39 cellular contexts compared by ENCODE assay signal in the genomic region with DNA sequence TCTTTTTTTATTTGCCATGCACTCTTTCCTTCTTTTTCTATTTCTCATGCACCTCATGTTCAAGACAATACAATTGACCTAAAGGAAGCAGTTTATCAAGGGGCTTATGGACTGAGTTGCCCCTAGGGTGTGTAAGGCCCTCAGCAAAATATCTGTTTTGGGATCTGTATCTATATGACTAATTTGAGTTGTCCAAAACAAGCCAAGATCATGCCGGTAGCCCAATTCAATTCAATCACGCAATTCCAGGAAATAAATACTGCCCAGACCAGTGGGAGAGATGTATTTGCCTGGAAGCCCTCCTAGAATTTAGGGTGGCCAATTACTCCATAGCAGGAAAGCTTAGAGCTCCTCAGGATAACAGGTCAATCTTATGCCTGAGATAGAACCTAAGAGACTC.
"Had no signal": no experiment of that assay in that cellular context is flagged by ENCODE, and none has a peak within 500 bp of the region (broad histone marks: within the 10 kb centered on the region; RNA-seq: fewer than 3 reads in every experiment).

No MANE protein-coding gene starts in this region.

- H3K4me3 ChIP-seq: adrenal gland, body of pancreas, cardiac muscle cell had no signal

- H3K36me3 Mint-ChIP-seq: activated CD4-positive, alpha-beta memory T cell treated with anti-CD3 and anti-CD28 coated beads for 36 hours; activated naive CD8-positive, alpha-beta T cell treated with anti-CD3 and anti-CD28 coated beads for 36 hours had no signal

- H3K27ac ChIP-seq: adrenal gland, body of pancreas, brain microvascular endothelial cell, cardiac muscle cell, VCaP had no signal

- H3K4me3 Mint-ChIP-seq: activated B cell treated with CpG ODN at 0.5 μM for 24 hours; activated CD4-positive, alpha-beta memory T cell treated with anti-CD3 and anti-CD28 coated beads for 36 hours; activated CD4-positive, alpha-beta T cell treated with anti-CD3 and anti-CD28 coated beads, Interleukin-2, amount 10 ng/mL, durations not matched to agents 24 days and 14 days; activated CD8-positive, alpha-beta T cell treated with anti-CD3 and anti-CD28 coated beads for 36 hours; activated naive CD4-positive, alpha-beta T cell treated with anti-CD3 and anti-CD28 coated beads for 36 hours; activated naive CD8-positive, alpha-beta T cell treated with anti-CD3 and anti-CD28 coated beads for 36 hours; activated T-cell treated with anti-CD3 and anti-CD28 coated beads, Interleukin-2, amount 50 U/mL, for 4 hours; activated T-cell treated with anti-CD3 and anti-CD28 coated beads, Interleukin-2, amount 50 U/mL, for 72 hours; activated T-helper 1 cell treated with anti-CD3 and anti-CD28 coated beads, Interleukin-12 subunit alpha, Interleukin-12 subunit beta, Interleukin-2, Interleukin-4 antibody, amounts not matched to agents 30 ng/mL and 10 ng/mL and 1 ng/mL, durations not matched to agents 14 hours and 24 hours and 36 hours; activated T-helper 17 cell treated with anti-CD3 and anti-CD28 coated beads, Interleukin-2, amount 50 U/mL, for 72 hours; central memory CD8-positive, alpha-beta T cell; T-helper 1 cell treated with Interleukin-12 subunit alpha and Interleukin-12 subunit beta and Interleukin-4 antibody, amounts not matched to agents 30 μg/mL and 1 μg/mL, for 36 hours; T-helper 2 cell treated with Interferon-gamma antibody and Interleukin-4, amounts not matched to agents 5 μg/mL and 100 μg/mL, for 36 hours had no signal

- H3K9me3 ChIP-seq: adrenal gland had no signal

- ATAC-seq: activated CD8-positive, alpha-beta T cell treated with anti-CD3 and anti-CD28 coated beads for 36 hours; activated naive CD4-positive, alpha-beta T cell treated with anti-CD3 and anti-CD28 coated beads, Interleukin-2, amount 50 U/mL, for 72 hours; activated T-cell treated with anti-CD3 and anti-CD28 coated beads, Interleukin-2, amount 50 U/mL, for 4 hours; activated T-cell treated with anti-CD3 and anti-CD28 coated beads, Interleukin-2, amount 50 U/mL, for 72 hours; activated T-helper 17 cell treated with anti-CD3 and anti-CD28 coated beads, Interleukin-2, amount 50 U/mL, for 72 hours; body of pancreas had no signal

- H3K36me3 ChIP-seq: adrenal gland, brain microvascular endothelial cell, cardiac muscle cell had no signal

- H3K27me3 ChIP-seq: adrenal gland, body of pancreas, brain microvascular endothelial cell, cardiac muscle cell had no signal

- FAIRE-seq: astrocyte, bronchial epithelial cell, TTC549 had no signal

- H3K4me1 Mint-ChIP-seq: activated B cell treated with CpG ODN at 0.5 μM for 24 hours; activated CD4-positive, alpha-beta T cell treated with anti-CD3 and anti-CD28 coated beads, Interleukin-2, amount 10 ng/mL, durations not matched to agents 24 days and 14 days; activated naive CD8-positive, alpha-beta T cell treated with anti-CD3 and anti-CD28 coated beads for 36 hours; activated T-helper 17 cell treated with anti-CD3 and anti-CD28 coated beads, Interleukin-2, amount 50 U/mL, for 72 hours; central memory CD8-positive, alpha-beta T cell had no signal

- H3K4me1 ChIP-seq: adrenal gland, body of pancreas had no signal

- H3K27ac Mint-ChIP-seq: activated B cell treated with CpG ODN at 0.5 μM for 24 hours; activated CD4-positive, alpha-beta memory T cell treated with anti-CD3 and anti-CD28 coated beads for 36 hours; activated CD4-positive, alpha-beta T cell treated with anti-CD3 and anti-CD28 coated beads, Interleukin-2, amount 10 ng/mL, durations not matched to agents 24 days and 14 days; activated CD8-positive, alpha-beta T cell treated with anti-CD3 and anti-CD28 coated beads for 36 hours; activated naive CD4-positive, alpha-beta T cell treated with anti-CD3 and anti-CD28 coated beads for 36 hours; activated naive CD4-positive, alpha-beta T cell treated with anti-CD3 and anti-CD28 coated beads, Interleukin-2, amount 50 U/mL, for 72 hours; activated naive CD8-positive, alpha-beta T cell treated with anti-CD3 and anti-CD28 coated beads for 36 hours; activated T-cell treated with anti-CD3 and anti-CD28 coated beads, Interleukin-2, amount 50 U/mL, for 72 hours; activated T-helper 1 cell treated with anti-CD3 and anti-CD28 coated beads, Interleukin-12 subunit alpha, Interleukin-12 subunit beta, Interleukin-2, Interleukin-4 antibody, amounts not matched to agents 30 ng/mL and 10 ng/mL and 1 ng/mL, durations not matched to agents 14 hours and 24 hours and 36 hours; activated T-helper 17 cell treated with anti-CD3 and anti-CD28 coated beads, Interleukin-2, amount 50 U/mL, for 72 hours; T-helper 1 cell treated with Interleukin-12 subunit alpha and Interleukin-12 subunit beta and Interleukin-4 antibody, amounts not matched to agents 30 μg/mL and 1 μg/mL, for 36 hours; T-helper 2 cell treated with Interferon-gamma antibody and Interleukin-4, amounts not matched to agents 5 μg/mL and 100 μg/mL, for 36 hours had no signal

- DNase-seq: activated B cell treated with CpG ODN at 0.5 μM for 24 hours; activated CD4-positive, alpha-beta memory T cell treated with anti-CD3 and anti-CD28 coated beads for 36 hours; activated CD4-positive, alpha-beta T cell treated with anti-CD3 and anti-CD28 coated beads for 4 hours; activated CD4-positive, alpha-beta T cell treated with anti-CD3 and anti-CD28 coated beads, Interleukin-2, amount 10 ng/mL, durations not matched to agents 24 days and 14 days; activated CD4-positive, alpha-beta T cell treated with anti-CD3 and anti-CD28 coated beads, Interleukin-2, amount 50 U/mL, for 1 hour; activated CD4-positive, alpha-beta T cell treated with anti-CD3 and anti-CD28 coated beads, Interleukin-2, amount 50 U/mL, for 4 hours; activated CD4-positive, CD25-positive, alpha-beta regulatory T cell treated with anti-CD3 and anti-CD28 coated beads, Interleukin-2, amount 50 U/mL, for 72 hours; activated CD8-positive, alpha-beta memory T cell treated with anti-CD3 and anti-CD28 coated beads, Interleukin-2, amount 50 U/mL, for 4 hours; activated CD8-positive, alpha-beta T cell treated with anti-CD3 and anti-CD28 coated beads for 36 hours; activated effector memory CD4-positive, alpha-beta T cell treated with anti-CD3 and anti-CD28 coated beads, Interleukin-2, amount 50 U/mL, for 16 hours; activated gamma-delta T cell treated with Interleukin-2 at 50 U/mL for 16 hours; activated naive CD4-positive, alpha-beta T cell; activated naive CD4-positive, alpha-beta T cell treated with anti-CD3 and anti-CD28 coated beads for 36 hours; activated naive CD4-positive, alpha-beta T cell treated with anti-CD3 and anti-CD28 coated beads, Interleukin-2, amount 50 U/mL, for 16 hours; activated naive CD8-positive, alpha-beta T cell treated with anti-CD3 and anti-CD28 coated beads for 36 hours; activated T-cell treated with anti-CD3 and anti-CD28 coated beads for 4 hours; activated T-cell treated with anti-CD3 and anti-CD28 coated beads, Interleukin-2, amount 50 U/mL, for 1 hour; activated T-cell treated with anti-CD3 and anti-CD28 coated beads, Interleukin-2, amount 50 U/mL, for 4 hours; activated T-cell treated with anti-CD3 and anti-CD28 coated beads, Interleukin-2, amount 50 U/mL, for 72 hours; adrenal gland; amniotic stem cell; aorta; body of pancreas; brain microvascular endothelial cell; caudate nucleus; cerebellar nuclear complex; T-helper 2 cell; T-helper 9 cell had no signal

- H3K9me3 Mint-ChIP-seq: activated CD4-positive, alpha-beta T cell treated with anti-CD3 and anti-CD28 coated beads, Interleukin-2, amount 10 ng/mL, durations not matched to agents 24 days and 14 days; T-helper 1 cell treated with Interleukin-12 subunit alpha and Interleukin-12 subunit beta and Interleukin-4 antibody, amounts not matched to agents 30 μg/mL and 1 μg/mL, for 36 hours had no signal

- H3K27me3 Mint-ChIP-seq: activated B cell treated with CpG ODN at 0.5 μM for 24 hours; activated CD4-positive, alpha-beta memory T cell treated with anti-CD3 and anti-CD28 coated beads for 36 hours; activated CD4-positive, alpha-beta T cell treated with anti-CD3 and anti-CD28 coated beads, Interleukin-2, amount 10 ng/mL, durations not matched to agents 24 days and 14 days; activated CD8-positive, alpha-beta T cell treated with anti-CD3 and anti-CD28 coated beads for 36 hours; activated naive CD8-positive, alpha-beta T cell treated with anti-CD3 and anti-CD28 coated beads for 36 hours; activated T-helper 17 cell treated with anti-CD3 and anti-CD28 coated beads, Interleukin-2, amount 50 U/mL, for 72 hours; central memory CD8-positive, alpha-beta T cell had no signal
